ENCODE assay signal across 16 cellular contexts in genomic region chr19:56304243-56304642, GRCh38. TPM values are rescaled to one million over a fixed set of nuclear protein-coding genes. Genes with fewer than 3 reads are reported as not detected.
A peak's percentile ranks its signal among the peaks of the same experiment; 100 is the strongest.
DNase-seq lines count a peak whose midpoint lies in the region; ATAC-seq and TF ChIP-seq lines count a peak whose summit lies in the region.
"Had no signal": no experiment of that assay in that cellular context is flagged by ENCODE, and none has a peak within 500 bp of the region (broad histone marks: within the 10 kb centered on the region; RNA-seq: fewer than 3 reads in every experiment).

No MANE protein-coding gene starts in this region.

- no peak for TF ChIP-seq CTCF in endothelial cell (IDR thresholded peaks at IDR 0.05; ENCODE audit: unreplicated experiment)
- TF ChIP-seq CTCF in neural crest cell (conservative IDR thresholded peaks at IDR 0.05): no peak

- H3K36me3 Mint-ChIP-seq in T-helper 17 cell (ENCODE audit: low read depth): peaks cover 17% of the 10 kb centered on the region
- H3K36me3 Mint-ChIP-seq in endothelial cell (ENCODE audit: low read depth, unreplicated experiment): peaks cover 39% of the 10 kb centered on the region
- peaks cover 15% of the 10 kb centered on the region for H3K36me3 Mint-ChIP-seq in neural crest cell (ENCODE audit: low read depth)
- peaks cover 10% of the 10 kb centered on the region for H3K36me3 Mint-ChIP-seq in stimulated activated effector memory CD8-positive, alpha-beta T cell treated with anti-CD3 and anti-CD28 coated beads, Interleukin-12 subunit alpha, Interleukin-12 subunit beta, amount 100 ng/mL, for 72 hours

- H3K9me3 ChIP-seq in T-helper 17 cell (ENCODE audit: control insufficient read depth, low read length, poor library complexity, severe bottlenecking): no peaks in the 10 kb centered on the region

- ATAC-seq in T-helper 17 cell (no peak), HG02642 (IDR thresholded peaks at IDR 0.05; ENCODE audit: poor library complexity, unreplicated experiment) (no peak)
- ATAC-seq in stimulated activated effector memory CD8-positive, alpha-beta T cell treated with anti-CD3 and anti-CD28 coated beads, Interleukin-12 subunit alpha, Interleukin-12 subunit beta, amount 100 ng/mL, for 72 hours: no peak

- peak overlapping the region; percentile 17 for H3K27ac Mint-ChIP-seq in T-helper 17 cell
- H3K27ac Mint-ChIP-seq in endothelial cell (ENCODE audit: unreplicated experiment): no peak overlapping the region
- H3K27ac Mint-ChIP-seq in neural crest cell (ENCODE audit: unreplicated experiment): peak overlapping the region; percentile 19
- peak overlapping the region; percentile 86 for H3K27ac Mint-ChIP-seq in stimulated activated effector memory CD8-positive, alpha-beta T cell treated with anti-CD3 and anti-CD28 coated beads, Interleukin-12 subunit alpha, Interleukin-12 subunit beta, amount 100 ng/mL, for 72 hours
- H3K27ac Mint-ChIP-seq: HFFc6 had no signal

- no peaks in the 10 kb centered on the region for H3K27me3 Mint-ChIP-seq in T-helper 17 cell
- no peaks in the 10 kb centered on the region for H3K27me3 Mint-ChIP-seq in endothelial cell (ENCODE audit: unreplicated experiment)
- no peaks in the 10 kb centered on the region for H3K27me3 Mint-ChIP-seq in neural crest cell (ENCODE audit: low read depth)
- H3K27me3 Mint-ChIP-seq: CD4-positive, CD25-positive, alpha-beta regulatory T cell had no signal

- DNase-seq in T-helper 17 cell: no peak
- DNase-seq in endothelial cell (ENCODE audit: low spot score): no peak
- DNase-seq in neural crest cell (ENCODE audit: low read depth, low spot score): no peak
- no peak for DNase-seq in stimulated activated effector memory CD8-positive, alpha-beta T cell treated with anti-CD3 and anti-CD28 coated beads, Interleukin-12 subunit alpha, Interleukin-12 subunit beta, amount 100 ng/mL, for 72 hours (ENCODE audit: low spot score in 2 of 2)
- DNase-seq in NCI-H1092 (lab: John Stamatoyannopoulos, UW): no peak
- DNase-seq in MV-4-11 (lab: John Stamatoyannopoulos, UW): no peak
- DNase-seq: ACHN; CD4-positive, CD25-positive, alpha-beta regulatory T cell; DMS53; HCEC 1CT; HFFc6; IMR-90 had no signal

- H3K9me3 Mint-ChIP-seq in endothelial cell (ENCODE audit: unreplicated experiment) (no peaks in the 10 kb centered on the region), neural crest cell (no peaks in the 10 kb centered on the region)
- peaks cover 2% of the 10 kb centered on the region for H3K9me3 Mint-ChIP-seq in stimulated activated effector memory CD8-positive, alpha-beta T cell treated with anti-CD3 and anti-CD28 coated beads, Interleukin-12 subunit alpha, Interleukin-12 subunit beta, amount 100 ng/mL, for 72 hours
- H3K9me3 Mint-ChIP-seq: CD4-positive, CD25-positive, alpha-beta regulatory T cell; HFFc6 had no signal

- H3K4me1 Mint-ChIP-seq in T-helper 17 cell (peaks cover 27% of the 10 kb centered on the region), endothelial cell (ENCODE audit: unreplicated experiment) (peaks cover 2% of the 10 kb centered on the region), neural crest cell (no peaks in the 10 kb centered on the region)
- peaks cover 32% of the 10 kb centered on the region for H3K4me1 Mint-ChIP-seq in stimulated activated effector memory CD8-positive, alpha-beta T cell treated with anti-CD3 and anti-CD28 coated beads, Interleukin-12 subunit alpha, Interleukin-12 subunit beta, amount 100 ng/mL, for 72 hours

- H3K4me3 Mint-ChIP-seq in T-helper 17 cell (no peak overlapping the region), endothelial cell (ENCODE audit: unreplicated experiment) (peak overlapping the region; percentile 77), neural crest cell (no peak overlapping the region)
- no peak overlapping the region for H3K4me3 Mint-ChIP-seq in stimulated activated effector memory CD8-positive, alpha-beta T cell treated with anti-CD3 and anti-CD28 coated beads, Interleukin-12 subunit alpha, Interleukin-12 subunit beta, amount 100 ng/mL, for 72 hours
- H3K4me3 Mint-ChIP-seq: HFFc6 had no signal

RNA-seq across cellular contexts. Expression of gene ZSCAN5A, which starts 10.4 kb away (rescaled TPM):
- total RNA-seq in T-helper 17 cell: 10 to 100 TPM in 1 of 2 donors, 1 to 10 TPM in 1; 9.1 to 11.1 TPM
- 10.4 TPM for total RNA-seq in endothelial cell (ENCODE audit: unreplicated experiment)
- 11.6 and 14.7 TPM in 2 replicates for total RNA-seq in neural crest cell

RNA-seq across cellular contexts. Expression of gene EDDM13, which starts 31.7 kb away (rescaled TPM):
- total RNA-seq in T-helper 17 cell: not detected
- total RNA-seq in endothelial cell (ENCODE audit: unreplicated experiment): not detected
- total RNA-seq in neural crest cell: not detected in 2 replicates
- total RNA-seq: A172; CD4-positive, CD25-positive, alpha-beta regulatory T cell; Daoy; H4; HFFc6; IMR-90 had no signal
